Comparison of ENCODE assay signal across 21 cellular contexts in genomic region chr10:847868-848267, GRCh38.
DNase-seq lines count a peak whose midpoint lies in the region; ATAC-seq, FAIRE-seq and TF ChIP-seq lines count a peak whose summit lies in the region.
"Had no signal": no experiment of that assay in that cellular context is flagged by ENCODE, and none has a peak within 500 bp of the region (broad histone marks: within the 10 kb centered on the region; RNA-seq: fewer than 3 reads in every experiment).

No MANE protein-coding gene starts in this region.

- no peak for DNase-seq in CD14-positive monocyte (ENCODE audit: low spot score)
- no peak for DNase-seq in LNCaP clone FGC (ENCODE audit: low read depth)
- peak; percentile 64 for DNase-seq in endodermal cell
- DNase-seq in mucosa of descending colon: no peak
- no peak for DNase-seq in kidney
- DNase-seq in kidney tubule cell (ENCODE audit: low spot score): no peak
- DNase-seq: activated CD4-positive, alpha-beta T cell treated with anti-CD3 and anti-CD28 coated beads, Interleukin-2, amount 50 U/mL, for 1 hour; activated T-cell treated with anti-CD3 and anti-CD28 coated beads, Interleukin-2, amount 50 U/mL, for 4 hours; adrenal gland; AML-193; DMS 273 treated with DMSO at 0.1 percent for 48 hours; heart right ventricle; Karpas-422; NCI-H187; NCI-H446 treated with DMSO at 0.1 percent for 48 hours; psoas muscle; stimulated activated CD4-positive, alpha-beta T cell treated with anti-CD3 and anti-CD28 coated beads, Interleukin-12 subunit alpha, Interleukin-12 subunit beta, amount 100 ng/mL, for 4 hours; stomach had no signal

- H3K27me3 ChIP-seq in endodermal cell (ENCODE audit: control insufficient read depth, insufficient read depth, low read length, poor library complexity, severe bottlenecking): no peaks in the 10 kb centered on the region
- H3K27me3 ChIP-seq: adrenal gland, heart right ventricle, stomach had no signal

- WGBS in endodermal cell (ENCODE audit: insufficient coverage in 1 of 2, insufficient read length in 1 of 2), 2 experiments: 82 to 93% methylated on average over 4 to 7 of the region's 7 CpGs

- peak overlapping the region in 4 of 7 donors; percentile 14 to 70 (median 24) for H3K27ac Mint-ChIP-seq in CD14-positive monocyte
- peak overlapping the region; percentile 44 for H3K27ac Mint-ChIP-seq in endodermal cell

- H3K36me3 ChIP-seq in endodermal cell (ENCODE audit: control insufficient read depth, insufficient read depth, low read length): peaks cover 72% of the 10 kb centered on the region
- no peaks in the 10 kb centered on the region for H3K36me3 ChIP-seq in mucosa of descending colon (ENCODE audit: low read depth)
- peaks cover 0 to 11% of the 10 kb centered on the region in 2 donors for H3K36me3 ChIP-seq in kidney (ENCODE audit: control insufficient read depth in 1 of 2, insufficient read depth in 2 of 2, low read length in 2 of 2)

- no peak overlapping the region for H3K4me3 ChIP-seq in LNCaP clone FGC (ENCODE audit: low read depth, low read length)
- H3K4me3 ChIP-seq in endodermal cell (ENCODE audit: low read length): no peak overlapping the region
- H3K4me3 ChIP-seq in mucosa of descending colon: no peak overlapping the region
- H3K4me3 ChIP-seq in kidney (ENCODE audit: low read length in 2 of 2): no peak overlapping the region
- H3K4me3 ChIP-seq: adrenal gland, coronary artery, heart right ventricle, psoas muscle, stomach had no signal

- peak; percentile 20 for ATAC-seq in mucosa of descending colon
- ATAC-seq in HG02970 (IDR thresholded peaks at IDR 0.05; ENCODE audit: low FRiP score, unreplicated experiment): no peak
- ATAC-seq in HG02678 (IDR thresholded peaks at IDR 0.05; ENCODE audit: unreplicated experiment): no peak
- ATAC-seq: activated T-cell treated with anti-CD3 and anti-CD28 coated beads, Interleukin-2, amount 50 U/mL, for 4 hours had no signal

- H3K9ac ChIP-seq in endodermal cell (ENCODE audit: extremely low read depth, low read length, poor library complexity, severe bottlenecking) (no peak overlapping the region), kidney (ENCODE audit: low read length in 2 of 2) (no peak overlapping the region)

- H3K27ac ChIP-seq in endodermal cell (ENCODE audit: low read depth, low read length): no peak overlapping the region
- H3K27ac ChIP-seq in kidney (ENCODE audit: low read depth in 2 of 2, low read length in 2 of 2): no peak overlapping the region
- H3K27ac ChIP-seq: adrenal gland, coronary artery, heart right ventricle, psoas muscle, stomach had no signal

- H3K4me1 Mint-ChIP-seq in CD14-positive monocyte: peaks cover 40% of the 10 kb centered on the region
- H3K4me1 Mint-ChIP-seq in endodermal cell: no peaks in the 10 kb centered on the region

- intact Hi-C loops in CD14-positive monocyte (cut with micrococcal nuclease): no loop called here
- intact Hi-C loops in mucosa of descending colon (cut with DNase I, micrococcal nuclease): no loop called here
- intact Hi-C loops in kidney (cut with DNase I): no loop called here

- H3K4me3 Mint-ChIP-seq in CD14-positive monocyte (no peak overlapping the region), endodermal cell (no peak overlapping the region)
- H3K4me3 Mint-ChIP-seq: activated T-cell treated with anti-CD3 and anti-CD28 coated beads, Interleukin-2, amount 50 U/mL, for 4 hours had no signal

- no peaks in the 10 kb centered on the region for H3K27me3 Mint-ChIP-seq in CD14-positive monocyte (ENCODE audit: low read depth in 3 of 3)
- no peaks in the 10 kb centered on the region for H3K27me3 Mint-ChIP-seq in endodermal cell (ENCODE audit: insufficient read depth)

- H3K9me3 ChIP-seq in endodermal cell (ENCODE audit: control insufficient read depth, low read length): peaks cover 34% of the 10 kb centered on the region
- H3K9me3 ChIP-seq in mucosa of descending colon: peaks cover 6% of the 10 kb centered on the region
- H3K9me3 ChIP-seq in kidney (ENCODE audit: control insufficient read depth in 1 of 2, low read length in 2 of 2): peaks cover 2 to 8% of the 10 kb centered on the region in 2 donors
- H3K9me3 ChIP-seq: adrenal gland had no signal

- no peak for FAIRE-seq in kidney (lab: Jason Lieb, UNC)

- peaks cover 0 to 13% (median 6%) of the 10 kb centered on the region in 7 donors for H3K9me3 Mint-ChIP-seq in CD14-positive monocyte
- H3K9me3 Mint-ChIP-seq in endodermal cell: peaks cover 29% of the 10 kb centered on the region

- H3K4me1 ChIP-seq in endodermal cell (ENCODE audit: control insufficient read depth, insufficient read depth, low read length) (no peaks in the 10 kb centered on the region), mucosa of descending colon (ENCODE audit: low read depth) (no peaks in the 10 kb centered on the region), kidney (ENCODE audit: control insufficient read depth in 1 of 2, insufficient read depth in 1 of 2, low read depth in 1 of 2, low read length in 2 of 2) (peaks cover 4 to 13% of the 10 kb centered on the region in 2 donors)
- H3K4me1 ChIP-seq: adrenal gland, psoas muscle had no signal

- TF ChIP-seq CTCF in CD14-positive monocyte (IDR thresholded peaks at IDR 0.05): no peak
- peak; percentile 48 for TF ChIP-seq CTCF in LNCaP clone FGC (IDR thresholded peaks at IDR 0.05; ENCODE audit: control insufficient read depth, extremely low read depth, insufficient read depth)
- peak; percentile 62 for TF ChIP-seq CTCF in endodermal cell (conservative IDR thresholded peaks at IDR 0.05)
- no peak for TF ChIP-seq CTCF in mucosa of descending colon (IDR thresholded peaks at IDR 0.05)
- TF ChIP-seq CTCF in kidney (IDR thresholded peaks at IDR 0.05; ENCODE audit: borderline replicate concordance, extremely low read depth, insufficient read depth): no peak

- H3K36me3 Mint-ChIP-seq in CD14-positive monocyte: peaks cover 61 to 73% of the 10 kb centered on the region in 2 donors
- peaks cover 80% of the 10 kb centered on the region for H3K36me3 Mint-ChIP-seq in endodermal cell (ENCODE audit: low read depth)

Comparison
In these comparisons a context has a peak if more than half of its experiments do, and no peak if none do; other contexts are left out.
1. CTCF ChIP-seq: peak in LNCaP clone FGC (single experiment) and endodermal cell (single experiment); none in CD14-positive monocyte (single experiment), mucosa of descending colon (single experiment) and kidney (single experiment).